22 cellular contexts compared by ENCODE assay signal in genomic region chr2:228556707-228557106, GRCh38.
A peak's percentile ranks its signal among the peaks of the same experiment; 100 is the strongest.
DNase-seq lines count a peak whose midpoint lies in the region; ATAC-seq and TF ChIP-seq lines count a peak whose summit lies in the region.
"Had no signal": no experiment of that assay in that cellular context is flagged by ENCODE, and none has a peak within 500 bp of the region (broad histone marks: within the 10 kb centered on the region; RNA-seq: fewer than 3 reads in every experiment).

No MANE protein-coding gene starts in this region.

- no peak overlapping the region for H3K27ac Mint-ChIP-seq in activated CD8-positive, alpha-beta memory T cell treated with anti-CD3 and anti-CD28 coated beads, Interleukin-2, amount 10 ng/mL, durations not matched to agents 7 days and 5 days
- H3K27ac Mint-ChIP-seq: brain; naive thymus-derived CD8-positive, alpha-beta T cell; stimulated activated naive CD8-positive, alpha-beta T cell treated with anti-CD3 and anti-CD28 coated beads, Interleukin-15, amount 100 ng/mL, for 72 hours; T-helper 1 cell treated with Interleukin-12 subunit alpha and Interleukin-12 subunit beta and Interleukin-4 antibody, amounts not matched to agents 30 μg/mL and 1 μg/mL, for 36 hours had no signal

- intact Hi-C loops in heart left ventricle (cut with DNase I) = no loop called here

- no peak for TF ChIP-seq POLR2A in heart left ventricle (IDR thresholded peaks at IDR 0.05)

- DNase-seq in ELR (ENCODE audit: low read depth) (peak; percentile 68), HT1080 (ENCODE audit: low read depth) (peak; percentile 22), astrocyte of the hippocampus (ENCODE audit: low read depth, low spot score) (peak; percentile 1), iris pigment epithelial cell (ENCODE audit: low read depth) (peak; percentile 62), heart left ventricle (no peak), glomerular visceral epithelial cell (ENCODE audit: extremely low spot score) (no peak)
- DNase-seq in stimulated activated CD4-positive, alpha-beta T cell treated with anti-CD3 and anti-CD28 coated beads, Interleukin-1b, Interleukin-23, amount 100 ng/mL, for 48 hours = no peak
- no peak for DNase-seq in activated CD8-positive, alpha-beta memory T cell treated with anti-CD3 and anti-CD28 coated beads, Interleukin-2, amount 10 ng/mL, durations not matched to agents 7 days and 5 days
- DNase-seq: activated CD4-positive, CD25-positive, alpha-beta regulatory T cell; activated naive CD4-positive, alpha-beta T cell; effector CD4-positive, alpha-beta T cell; GDM1; MM.1S; naive thymus-derived CD8-positive, alpha-beta T cell; NCI-H2029; NCI-H69; posterior cingulate gyrus; stimulated activated naive CD8-positive, alpha-beta T cell treated with anti-CD3 and anti-CD28 coated beads, Interleukin-15, amount 100 ng/mL, for 72 hours had no signal

- no peak for ATAC-seq in activated CD8-positive, alpha-beta memory T cell treated with anti-CD3 and anti-CD28 coated beads, Interleukin-2, amount 10 ng/mL, durations not matched to agents 7 days and 5 days
- ATAC-seq in heart left ventricle = no peak
- ATAC-seq: naive thymus-derived CD8-positive, alpha-beta T cell; Panc1; stimulated activated naive CD8-positive, alpha-beta T cell treated with anti-CD3 and anti-CD28 coated beads, Interleukin-15, amount 100 ng/mL, for 72 hours had no signal

- H3K4me1 Mint-ChIP-seq in activated CD8-positive, alpha-beta memory T cell treated with anti-CD3 and anti-CD28 coated beads, Interleukin-2, amount 10 ng/mL, durations not matched to agents 7 days and 5 days = no peaks in the 10 kb centered on the region
- H3K4me1 Mint-ChIP-seq: brain; naive thymus-derived CD8-positive, alpha-beta T cell; stimulated activated naive CD8-positive, alpha-beta T cell treated with anti-CD3 and anti-CD28 coated beads, Interleukin-15, amount 100 ng/mL, for 72 hours had no signal

- H3K4me3 Mint-ChIP-seq in activated CD8-positive, alpha-beta memory T cell treated with anti-CD3 and anti-CD28 coated beads, Interleukin-2, amount 10 ng/mL, durations not matched to agents 7 days and 5 days = no peak overlapping the region
- H3K4me3 Mint-ChIP-seq: brain; naive thymus-derived CD8-positive, alpha-beta T cell; stimulated activated naive CD8-positive, alpha-beta T cell treated with anti-CD3 and anti-CD28 coated beads, Interleukin-15, amount 100 ng/mL, for 72 hours; T-helper 1 cell treated with Interleukin-12 subunit alpha and Interleukin-12 subunit beta and Interleukin-4 antibody, amounts not matched to agents 30 μg/mL and 1 μg/mL, for 36 hours had no signal

- 67 to 73% (median 70%) methylated on average over 2 of the region's 2 CpGs for WGBS in heart left ventricle, 4 donors

- no peaks in the 10 kb centered on the region for H3K27me3 Mint-ChIP-seq in activated CD8-positive, alpha-beta memory T cell treated with anti-CD3 and anti-CD28 coated beads, Interleukin-2, amount 10 ng/mL, durations not matched to agents 7 days and 5 days
- H3K27me3 Mint-ChIP-seq: brain; naive thymus-derived CD8-positive, alpha-beta T cell; stimulated activated naive CD8-positive, alpha-beta T cell treated with anti-CD3 and anti-CD28 coated beads, Interleukin-15, amount 100 ng/mL, for 72 hours had no signal

- peaks cover 11% of the 10 kb centered on the region for H3K9me3 Mint-ChIP-seq in activated CD8-positive, alpha-beta memory T cell treated with anti-CD3 and anti-CD28 coated beads, Interleukin-2, amount 10 ng/mL, durations not matched to agents 7 days and 5 days (ENCODE audit: low read depth)
- H3K9me3 Mint-ChIP-seq: brain had no signal

- no peak overlapping the region for H3K27ac ChIP-seq in heart left ventricle

- CTCF ChIA-PET in activated CD8-positive, alpha-beta memory T cell treated with anti-CD3 and anti-CD28 coated beads, Interleukin-2, amount 10 ng/mL, durations not matched to agents 7 days and 5 days (lab: Charles Lee) = no interaction called here

- no peaks in the 10 kb centered on the region for H3K36me3 ChIP-seq in heart left ventricle

- no peak for TF ChIP-seq CTCF in heart left ventricle (IDR thresholded peaks at IDR 0.05)

- no peaks in the 10 kb centered on the region for H3K9me3 ChIP-seq in heart left ventricle

- no peak overlapping the region for H3K4me3 ChIP-seq in heart left ventricle
- H3K4me3 ChIP-seq: lung had no signal

- no peaks in the 10 kb centered on the region for H3K27me3 ChIP-seq in heart left ventricle

- no peaks in the 10 kb centered on the region for H3K36me3 Mint-ChIP-seq in activated CD8-positive, alpha-beta memory T cell treated with anti-CD3 and anti-CD28 coated beads, Interleukin-2, amount 10 ng/mL, durations not matched to agents 7 days and 5 days
- H3K36me3 Mint-ChIP-seq: brain; naive thymus-derived CD8-positive, alpha-beta T cell had no signal

- no peaks in the 10 kb centered on the region for H3K4me1 ChIP-seq in heart left ventricle

Comparison
In these comparisons a context has a peak if more than half of its experiments do, and no peak if none do; other contexts are left out.
1. DNase-seq: peak in ELR (single experiment), HT1080 (single experiment), astrocyte of the hippocampus (single experiment) and iris pigment epithelial cell (single experiment); none in stimulated activated CD4-positive, alpha-beta T cell treated with anti-CD3 and anti-CD28 coated beads, Interleukin-1b, Interleukin-23, amount 100 ng/mL, for 48 hours (single experiment), activated CD8-positive, alpha-beta memory T cell treated with anti-CD3 and anti-CD28 coated beads, Interleukin-2, amount 10 ng/mL, durations not matched to agents 7 days and 5 days (single experiment), heart left ventricle (0 of 5) and glomerular visceral epithelial cell (single experiment).